23 cellular contexts compared by ENCODE assay signal in genomic region chr13:113106053-113106452, GRCh38. TPM values are rescaled to one million over a fixed set of nuclear protein-coding genes. Genes with fewer than 3 reads are reported as not detected.
"Had no signal": no experiment of that assay in that cellular context is flagged by ENCODE, and none has a peak within 500 bp of the region (broad histone marks: within the 10 kb centered on the region; RNA-seq: fewer than 3 reads in every experiment).

No MANE protein-coding gene starts in this region.

- H3K4me1 Mint-ChIP-seq: activated naive CD4-positive, alpha-beta T cell treated with anti-CD3 and anti-CD28 coated beads, Interleukin-2, amount 10 ng/mL, durations not matched to agents 7 days and 5 days had no signal

- ATAC-seq: activated T-cell treated with anti-CD3 and anti-CD28 coated beads, Interleukin-2, amount 50 U/mL, for 4 hours; foreskin keratinocyte; left cardiac atrium; natural killer cell treated with Interleukin-12 subunit alpha and Interleukin-12 subunit beta and Interleukin-15 and Interleukin-18, amount 100 ng/mL, for 72 hours had no signal

- H3K36me3 Mint-ChIP-seq: mesothelial cell of epicardium; natural killer cell treated with Interleukin-12 subunit alpha and Interleukin-12 subunit beta and Interleukin-15 and Interleukin-18, amount 100 ng/mL, for 72 hours had no signal

- H3K4me3 ChIP-seq: dorsolateral prefrontal cortex, lung, suprapubic skin had no signal

- H3K36me3 ChIP-seq: brain microvascular endothelial cell, suprapubic skin had no signal

- H3K27ac Mint-ChIP-seq: activated naive CD4-positive, alpha-beta T cell treated with anti-CD3 and anti-CD28 coated beads, Interleukin-2, amount 10 ng/mL, durations not matched to agents 7 days and 5 days; mesothelial cell of epicardium; natural killer cell treated with Interleukin-12 subunit alpha and Interleukin-12 subunit beta and Interleukin-15 and Interleukin-18, amount 100 ng/mL, for 72 hours; stimulated activated naive CD8-positive, alpha-beta T cell treated with anti-CD3 and anti-CD28 coated beads, Interleukin-15, Interleukin-2, amounts not matched to agents 100 ng/mL and 50 ng/mL, for 24 hours had no signal

- H3K27ac ChIP-seq: brain microvascular endothelial cell, dorsolateral prefrontal cortex, epithelial cell of prostate, foreskin keratinocyte, suprapubic skin had no signal

- H3K4me3 Mint-ChIP-seq: activated naive CD4-positive, alpha-beta T cell treated with anti-CD3 and anti-CD28 coated beads, Interleukin-2, amount 10 ng/mL, durations not matched to agents 7 days and 5 days; activated T-cell treated with anti-CD3 and anti-CD28 coated beads, Interleukin-2, amount 50 U/mL, for 4 hours; mesothelial cell of epicardium; natural killer cell treated with Interleukin-12 subunit alpha and Interleukin-12 subunit beta and Interleukin-15 and Interleukin-18, amount 100 ng/mL, for 72 hours; stimulated activated naive CD8-positive, alpha-beta T cell treated with anti-CD3 and anti-CD28 coated beads, Interleukin-15, Interleukin-2, amounts not matched to agents 100 ng/mL and 50 ng/mL, for 24 hours had no signal

- H3K9me3 ChIP-seq: suprapubic skin had no signal

- H3K9me3 Mint-ChIP-seq: activated naive CD4-positive, alpha-beta T cell treated with anti-CD3 and anti-CD28 coated beads, Interleukin-2, amount 10 ng/mL, durations not matched to agents 7 days and 5 days; activated T-cell treated with anti-CD3 and anti-CD28 coated beads, Interleukin-2, amount 50 U/mL, for 4 hours; mesothelial cell of epicardium; natural killer cell treated with Interleukin-12 subunit alpha and Interleukin-12 subunit beta and Interleukin-15 and Interleukin-18, amount 100 ng/mL, for 72 hours; stimulated activated naive CD8-positive, alpha-beta T cell treated with anti-CD3 and anti-CD28 coated beads, Interleukin-15, Interleukin-2, amounts not matched to agents 100 ng/mL and 50 ng/mL, for 24 hours had no signal

- H3K27me3 Mint-ChIP-seq: natural killer cell treated with Interleukin-12 subunit alpha and Interleukin-12 subunit beta and Interleukin-15 and Interleukin-18, amount 100 ng/mL, for 72 hours had no signal

- DNase-seq: activated CD4-positive, alpha-beta T cell treated with anti-CD3 and anti-CD28 coated beads, Interleukin-2, amount 50 U/mL, for 1 hour; activated CD4-positive, CD25-positive, alpha-beta regulatory T cell treated with anti-CD3 and anti-CD28 coated beads, Interleukin-2, amount 50 U/mL, for 72 hours; activated CD8-positive, alpha-beta memory T cell treated with anti-CD3 and anti-CD28 coated beads, Interleukin-2, amount 50 U/mL, for 4 hours; activated naive CD4-positive, alpha-beta T cell treated with anti-CD3 and anti-CD28 coated beads, Interleukin-2, amount 10 ng/mL, durations not matched to agents 7 days and 5 days; activated T-cell treated with anti-CD3 and anti-CD28 coated beads, Interleukin-2, amount 50 U/mL, for 4 hours; aorta; brain microvascular endothelial cell; central memory CD4-positive, alpha-beta T cell; dorsolateral prefrontal cortex; foreskin keratinocyte; hippocampal formation; left cardiac atrium; stimulated activated CD4-positive, alpha-beta T cell treated with anti-CD3 and anti-CD28 coated beads, Interleukin-12 subunit alpha, Interleukin-12 subunit beta, amount 100 ng/mL, for 4 hours; stimulated activated CD4-positive, alpha-beta T cell treated with anti-CD3 and anti-CD28 coated beads, Interleukin-1b, Interleukin-23, amount 100 ng/mL, for 48 hours; stimulated activated CD8-positive, alpha-beta memory T cell treated with anti-CD3 and anti-CD28 coated beads, Interleukin-4, amount 100 ng/mL, for 48 hours had no signal

- H3K4me1 ChIP-seq: foreskin keratinocyte had no signal

RNA-seq across cellular contexts. Expression of gene F7, which starts 0.5 kb away (rescaled TPM):
- total RNA-seq: fibroblast of lung; foreskin keratinocyte; natural killer cell treated with Interleukin-12 subunit alpha and Interleukin-12 subunit beta and Interleukin-15 and Interleukin-18, amount 100 ng/mL, for 72 hours; suprapubic skin had no signal
- polyA plus RNA-seq: fibroblast of lung, foreskin keratinocyte had no signal

RNA-seq across cellular contexts. Expression of gene F10, which starts 16.5 kb away (rescaled TPM):
- total RNA-seq: activated T-cell treated with anti-CD3 and anti-CD28 coated beads, Interleukin-2, amount 50 U/mL, for 4 hours; foreskin keratinocyte; natural killer cell treated with Interleukin-12 subunit alpha and Interleukin-12 subunit beta and Interleukin-15 and Interleukin-18, amount 100 ng/mL, for 72 hours had no signal
- polyA plus RNA-seq: foreskin keratinocyte had no signal

RNA-seq across cellular contexts. Expression of gene PROZ, which starts 52.4 kb away (rescaled TPM):
- total RNA-seq: activated T-cell treated with anti-CD3 and anti-CD28 coated beads, Interleukin-2, amount 50 U/mL, for 4 hours; aorta; fibroblast of lung; foreskin keratinocyte; left cardiac atrium; lung; mesothelial cell of epicardium; natural killer cell treated with Interleukin-12 subunit alpha and Interleukin-12 subunit beta and Interleukin-15 and Interleukin-18, amount 100 ng/mL, for 72 hours; renal cortical epithelial cell; suprapubic skin had no signal
- polyA plus RNA-seq: aorta, fibroblast of lung, foreskin keratinocyte, lung had no signal
